15 cellular contexts compared by ENCODE assay signal in genomic region chr22:48937032-48937639, GRCh38.
"Had no signal": no experiment of that assay in that cellular context is flagged by ENCODE, and none has a peak within 500 bp of the region (broad histone marks: within the 10 kb centered on the region; RNA-seq: fewer than 3 reads in every experiment).

No MANE protein-coding gene starts in this region.

- H3K4me3 ChIP-seq: ascending aorta, pancreas, uterus had no signal

- H3K27ac ChIP-seq: ascending aorta, pancreas, uterus had no signal

- ATAC-seq: activated naive CD8-positive, alpha-beta T cell treated with anti-CD3 and anti-CD28 coated beads, Interleukin-2, amount 50 U/mL, for 24 hours; activated T-cell treated with anti-CD3 and anti-CD28 coated beads, Interleukin-2, amount 50 U/mL, for 72 hours; pancreas; stimulated activated naive B cell treated with anti-CD40 and anti-IgM and Interleukin-4, amounts not matched to agents 10 μg/mL and 1 μg/mL and 100 μg/mL, for 72 hours had no signal

- H3K4me1 ChIP-seq: ascending aorta, pancreas, uterus had no signal

- DNase-seq: activated CD4-positive, alpha-beta T cell treated with anti-CD3 and anti-CD28 coated beads, Interleukin-2, amount 10 ng/mL, durations not matched to agents 7 days and 5 days; activated CD4-positive, CD25-positive, alpha-beta regulatory T cell; activated naive CD4-positive, alpha-beta T cell treated with Interleukin-2 at 50 U/mL for 16 hours; activated naive CD8-positive, alpha-beta T cell treated with anti-CD3 and anti-CD28 coated beads, Interleukin-2, amount 50 U/mL, for 24 hours; activated T-cell treated with anti-CD3 and anti-CD28 coated beads, Interleukin-2, amount 50 U/mL, for 72 hours; foreskin melanocyte; kidney; retina; small intestine; stimulated activated naive B cell treated with anti-CD40 and anti-IgM and Interleukin-4, amounts not matched to agents 10 μg/mL and 1 μg/mL and 100 μg/mL, for 72 hours; T-helper 2 cell; uterus had no signal

- H3K27ac Mint-ChIP-seq: activated CD4-positive, alpha-beta T cell treated with anti-CD3 and anti-CD28 coated beads, Interleukin-2, amount 10 ng/mL, durations not matched to agents 7 days and 5 days; activated naive CD8-positive, alpha-beta T cell treated with anti-CD3 and anti-CD28 coated beads, Interleukin-2, amount 50 U/mL, for 24 hours; activated T-cell treated with anti-CD3 and anti-CD28 coated beads, Interleukin-2, amount 50 U/mL, for 72 hours; stimulated activated naive B cell treated with anti-CD40 and anti-IgM and Interleukin-4, amounts not matched to agents 10 μg/mL and 1 μg/mL and 100 μg/mL, for 72 hours had no signal

- H3K27me3 ChIP-seq: ascending aorta, pancreas, uterus had no signal

- H3K4me3 Mint-ChIP-seq: activated CD4-positive, alpha-beta T cell treated with anti-CD3 and anti-CD28 coated beads, Interleukin-2, amount 10 ng/mL, durations not matched to agents 7 days and 5 days; activated naive CD8-positive, alpha-beta T cell treated with anti-CD3 and anti-CD28 coated beads, Interleukin-2, amount 50 U/mL, for 24 hours; activated T-cell treated with anti-CD3 and anti-CD28 coated beads, Interleukin-2, amount 50 U/mL, for 72 hours; neural crest cell; stimulated activated naive B cell treated with anti-CD40 and anti-IgM and Interleukin-4, amounts not matched to agents 10 μg/mL and 1 μg/mL and 100 μg/mL, for 72 hours had no signal

- H3K36me3 Mint-ChIP-seq: stimulated activated naive B cell treated with anti-CD40 and anti-IgM and Interleukin-4, amounts not matched to agents 10 μg/mL and 1 μg/mL and 100 μg/mL, for 72 hours had no signal

- H3K4me1 Mint-ChIP-seq: activated CD4-positive, alpha-beta T cell treated with anti-CD3 and anti-CD28 coated beads, Interleukin-2, amount 10 ng/mL, durations not matched to agents 7 days and 5 days; activated naive CD8-positive, alpha-beta T cell treated with anti-CD3 and anti-CD28 coated beads, Interleukin-2, amount 50 U/mL, for 24 hours; stimulated activated naive B cell treated with anti-CD40 and anti-IgM and Interleukin-4, amounts not matched to agents 10 μg/mL and 1 μg/mL and 100 μg/mL, for 72 hours had no signal

- H3K9me3 ChIP-seq: ascending aorta, pancreas had no signal

- H3K36me3 ChIP-seq: ascending aorta, pancreas, uterus had no signal

- H3K27me3 Mint-ChIP-seq: activated CD4-positive, alpha-beta T cell treated with anti-CD3 and anti-CD28 coated beads, Interleukin-2, amount 10 ng/mL, durations not matched to agents 7 days and 5 days had no signal
